Comparison of ENCODE assay signal across 15 cellular contexts in genomic region chr2:121635371-121635770, GRCh38. TPM values are rescaled to one million over a fixed set of nuclear protein-coding genes. Genes with fewer than 3 reads are reported as not detected.
DNase-seq lines count a peak whose midpoint lies in the region; ATAC-seq and TF ChIP-seq lines count a peak whose summit lies in the region.
"Had no signal": no experiment of that assay in that cellular context is flagged by ENCODE, and none has a peak within 500 bp of the region (broad histone marks: within the 10 kb centered on the region; RNA-seq: fewer than 3 reads in every experiment).

No MANE protein-coding gene starts in this region.

- peak overlapping the region; percentile 2; the same call in 1 of the 2 replicates for H3K4me3 ChIP-seq in ACC112 (ENCODE audit: low read depth, low read length)
- H3K4me3 ChIP-seq in GM23248: no peak overlapping the region
- H3K4me3 ChIP-seq in SJSA1: no peak overlapping the region
- no peak overlapping the region for H3K4me3 ChIP-seq in fibroblast of villous mesenchyme (ENCODE audit: low read depth, low read length)
- H3K4me3 ChIP-seq: pancreas had no signal

- peaks cover 27% of the 10 kb centered on the region for H3F3A ChIP-seq in GM23248 (ENCODE audit: insufficient read depth)

- H3K4me1 ChIP-seq in ACC112 (ENCODE audit: control insufficient read depth, insufficient read depth, low read length, unreplicated experiment) (peaks cover 23% of the 10 kb centered on the region), GM23248 (ENCODE audit: insufficient read depth) (peaks cover 21% of the 10 kb centered on the region), SJSA1 (replicated peaks) (peaks cover 33% of the 10 kb centered on the region)

- H3K27ac ChIP-seq in ACC112 (ENCODE audit: low read depth, low read length) (peak overlapping the region; percentile 77), GM23248 (peak overlapping the region; percentile 65; the same call in 1 of the 2 replicates), SJSA1 (peak overlapping the region; percentile 88)
- H3K27ac ChIP-seq: pancreas had no signal

- H3K9me2 ChIP-seq in GM23248 (ENCODE audit: insufficient read depth): no peaks in the 10 kb centered on the region

- peaks cover 7% of the 10 kb centered on the region; the same call in 1 of the 2 replicates for H3K36me3 ChIP-seq in ACC112 (ENCODE audit: insufficient read depth, low read length)
- H3K36me3 ChIP-seq in GM23248 (ENCODE audit: low read depth): 0 out of 2 replicates have a peak, but pooled peaks cover 6% of the 10 kb centered on the region
- H3K36me3 ChIP-seq in SJSA1: peaks cover 8% of the 10 kb centered on the region
- H3K36me3 ChIP-seq: pancreas had no signal

- ATAC-seq in GM18520 (IDR thresholded peaks at IDR 0.05; ENCODE audit: unreplicated experiment): no peak
- ATAC-seq: pancreas had no signal

- H2AFZ ChIP-seq in ACC112 (ENCODE audit: low read length, unreplicated experiment) (no peak overlapping the region), GM23248 (no peak overlapping the region)

- DNase-seq in GM23248 (no peak), SJSA1 (ENCODE audit: low read depth in 1 of 2, low spot score in 2 of 2) (peak in 1 of 2 experiments; percentile 46), fibroblast of villous mesenchyme (ENCODE audit: low read depth) (peak; percentile 27), NCI-H146 (lab: John Stamatoyannopoulos, UW) (no peak), CD1c-positive myeloid dendritic cell (ENCODE audit: extremely low spot score) (no peak)
- no peak for DNase-seq in activated naive CD4-positive, alpha-beta T cell (lab: John Stamatoyannopoulos, UW)
- DNase-seq: activated naive CD8-positive, alpha-beta T cell treated with anti-CD3 and anti-CD28 coated beads, Interleukin-2, amount 10 ng/mL, durations not matched to agents 7 days and 5 days; central memory CD4-positive, alpha-beta T cell; DMS79; NCI-H345; pancreas; small intestine; stimulated activated naive CD4-positive, alpha-beta T cell treated with Interleukin-2 at 50 U/mL for 16 hours had no signal

- H3K9me3 ChIP-seq in GM23248 (ENCODE audit: low read depth) (no peaks in the 10 kb centered on the region), SJSA1 (replicated peaks) (no peaks in the 10 kb centered on the region)
- H3K9me3 ChIP-seq: pancreas had no signal

- no peaks in the 10 kb centered on the region for H3K27me3 ChIP-seq in ACC112 (ENCODE audit: insufficient read depth, low read length)
- H3K27me3 ChIP-seq in GM23248 (replicated peaks; ENCODE audit: insufficient read depth): no peaks in the 10 kb centered on the region
- H3K27me3 ChIP-seq in SJSA1 (replicated peaks): no peaks in the 10 kb centered on the region
- H3K27me3 ChIP-seq: pancreas had no signal

- in situ Hi-C loops in GM23248 (cut with MboI): no loop called here

- peaks cover 74% of the 10 kb centered on the region for H3K79me2 ChIP-seq in ACC112 (ENCODE audit: control insufficient read depth, insufficient read depth, low read length, unreplicated experiment)
- H3K79me2 ChIP-seq in GM23248 (ENCODE audit: insufficient read depth): peaks cover 100% of the 10 kb centered on the region

- 32 to 46% methylated on average over 1 of the region's 1 CpG for WGBS in GM23248 (ENCODE audit: low coverage in 1 of 2, low lambda C conversion rate in 2 of 2, missing lambda C conversion rate in 2 of 2), 2 experiments

- H3K4me2 ChIP-seq in GM23248 (ENCODE audit: unreplicated experiment): no peak overlapping the region

- H3K9ac ChIP-seq in GM23248: no peak overlapping the region

- TF ChIP-seq CTCF in fibroblast of villous mesenchyme (IDR thresholded peaks at IDR 0.05; ENCODE audit: insufficient read depth, low read depth, low read length): no peak

- H4K20me1 ChIP-seq in GM23248 (ENCODE audit: insufficient read depth): peaks cover 4% of the 10 kb centered on the region; the same call in 1 of the 2 replicates

RNA-seq across cellular contexts. Expression of gene CLASP1, which starts 13.9 kb away (rescaled TPM):
- total RNA-seq in GM23248 (2014; rRNA removed; shearing (Covaris generic)): 37.4 and 41.0 TPM in 2 replicates
- 17.0 and 20.1 TPM in 2 replicates for polyA plus RNA-seq in GM23248 (2016; fragmentation: Nextera tagmentation; extraction: Ambion mirVana)
- total RNA-seq in SJSA1 (2014; rRNA removed; shearing (Covaris generic)): 22.8 and 28.2 TPM in 2 replicates
- 47.4 and 58.3 TPM in 2 replicates for total RNA-seq in fibroblast of villous mesenchyme
